In the genomic region with DNA sequence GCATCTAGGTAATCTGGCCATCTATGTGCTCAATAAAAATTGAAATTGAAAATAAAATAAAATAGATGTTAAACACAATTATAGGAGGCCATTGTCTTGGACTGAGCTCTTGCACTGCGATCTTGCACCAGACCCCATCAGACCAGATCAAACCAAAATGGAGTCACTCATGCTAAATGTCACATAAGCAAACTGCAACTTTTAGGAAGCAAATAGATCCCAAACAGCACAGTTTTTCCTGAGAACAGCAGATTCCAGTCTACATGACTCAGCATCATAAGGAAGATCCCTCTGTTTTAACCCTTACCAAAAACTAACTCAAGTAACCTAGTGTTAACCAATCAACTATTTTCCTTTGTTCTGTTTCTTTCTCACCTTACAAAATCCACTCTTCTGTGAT, we compare ENCODE assay signal across 17 cellular contexts. TPM values are rescaled to one million over a fixed set of nuclear protein-coding genes. Genes with fewer than 3 reads are reported as not detected.
DNase-seq lines count a peak whose midpoint lies in the region; TF ChIP-seq lines count a peak whose summit lies in the region.
"Had no signal": no experiment of that assay in that cellular context is flagged by ENCODE, and none has a peak within 500 bp of the region (broad histone marks: within the 10 kb centered on the region; RNA-seq: fewer than 3 reads in every experiment).

No MANE protein-coding gene starts in this region.

- H3K36me3 ChIP-seq in mammary epithelial cell (ENCODE audit: insufficient read depth, low read length): no peaks in the 10 kb centered on the region
- H3K36me3 ChIP-seq in SK-N-SH (replicated peaks in 1 of 2; ENCODE audit: control insufficient read depth in 1 of 2, insufficient read depth in 2 of 2, low read length in 1 of 2): no peaks in the 10 kb centered on the region
- no peaks in the 10 kb centered on the region for H3K36me3 ChIP-seq in fibroblast of lung (ENCODE audit: control insufficient read depth, insufficient read depth, low read length)
- no peaks in the 10 kb centered on the region for H3K36me3 ChIP-seq in brain microvascular endothelial cell (replicated peaks)

- H3K79me2 ChIP-seq in mammary epithelial cell (ENCODE audit: insufficient read depth, low read length) (no peaks in the 10 kb centered on the region), SK-N-SH (ENCODE audit: insufficient read depth) (no peaks in the 10 kb centered on the region), fibroblast of lung (ENCODE audit: control insufficient read depth, insufficient read depth, low read length) (no peaks in the 10 kb centered on the region)

- no peak overlapping the region for H3K27ac Mint-ChIP-seq in MCF 10A (ENCODE audit: low read depth, unreplicated experiment)
- H3K27ac Mint-ChIP-seq: CD14-positive monocyte had no signal

- in situ Hi-C loops in mammary epithelial cell (cut with MboI; ENCODE audit: low sequenced_read_pairs in 2 of 2): no loop called here
- in situ Hi-C loops in brain microvascular endothelial cell (cut with HindIII; ENCODE audit: low pct_ligation_motif_present, low sequenced_read_pairs): no loop called here

- POLR2A ChIA-PET in MCF 10A (lab: Yijun Ruan, JAX): no interaction called here
- POLR2A ChIA-PET in SK-N-SH (lab: Yijun Ruan, JAX): no interaction called here

- TF ChIP-seq CTCF in mammary epithelial cell (conservative IDR thresholded peaks at IDR 0.05 in 1 of 2, IDR thresholded peaks at IDR 0.05 in 1 of 2; ENCODE audit: extremely low read depth in 1 of 2, insufficient read depth in 1 of 2, low read depth in 1 of 2, low read length in 2 of 2) (no peak), MCF 10A (IDR thresholded peaks at IDR 0.05; ENCODE audit: unreplicated experiment) (no peak), SK-N-SH (IDR thresholded peaks at IDR 0.05) (no peak), fibroblast of lung (conservative IDR thresholded peaks at IDR 0.05 in 1 of 2, IDR thresholded peaks at IDR 0.05 in 1 of 2; ENCODE audit: low read depth in 1 of 2, low read length in 2 of 2) (no peak), brain microvascular endothelial cell (IDR thresholded peaks at IDR 0.05; ENCODE audit: low read depth, low read length, missing control alignments) (no peak)

- H3K27ac ChIP-seq in mammary epithelial cell (ENCODE audit: insufficient read depth, low read depth, low read length) (no peak overlapping the region), SK-N-SH (ENCODE audit: low read depth in 2 of 2, low read length in 1 of 2) (no peak overlapping the region), fibroblast of lung (ENCODE audit: insufficient read depth, low read length) (no peak overlapping the region), brain microvascular endothelial cell (no peak overlapping the region)
- H3K27ac ChIP-seq: 22Rv1 had no signal

- no peak overlapping the region for H3K4me3 Mint-ChIP-seq in MCF 10A (ENCODE audit: unreplicated experiment)
- H3K4me3 Mint-ChIP-seq: CD14-positive monocyte had no signal

- TF ChIP-seq EP300 in SK-N-SH (IDR thresholded peaks at IDR 0.05; ENCODE audit: borderline replicate concordance in 1 of 2, low read depth in 1 of 2, low read length in 1 of 2): no peak

- H3F3A ChIP-seq in SK-N-SH (replicated peaks; ENCODE audit: insufficient read depth): peaks cover 28% of the 10 kb centered on the region

- no peaks in the 10 kb centered on the region for H3K9me3 Mint-ChIP-seq in MCF 10A (ENCODE audit: unreplicated experiment)

- H3K9ac ChIP-seq in mammary epithelial cell (ENCODE audit: insufficient read depth, low read length) (no peak overlapping the region), SK-N-SH (no peak overlapping the region), fibroblast of lung (ENCODE audit: insufficient read depth, low read length) (no peak overlapping the region)

- H3K9me3 ChIP-seq in mammary epithelial cell (replicated peaks; ENCODE audit: insufficient read depth, low read length): no peaks in the 10 kb centered on the region
- H3K9me3 ChIP-seq in SK-N-SH: no peaks in the 10 kb centered on the region
- H3K9me3 ChIP-seq in fibroblast of lung (ENCODE audit: control insufficient read depth, insufficient read depth, low read depth, low read length): no peaks in the 10 kb centered on the region
- H3K9me3 ChIP-seq: Caco-2 had no signal

- no peaks in the 10 kb centered on the region for H3K36me3 Mint-ChIP-seq in MCF 10A (ENCODE audit: insufficient read depth, unreplicated experiment)
- H3K36me3 Mint-ChIP-seq: CD14-positive monocyte had no signal

- H3K4me3 ChIP-seq in mammary epithelial cell (replicated peaks in 1 of 3; ENCODE audit: insufficient read depth in 1 of 3, low read depth in 2 of 3, low read length in 3 of 3): no peak overlapping the region
- no peak overlapping the region for H3K4me3 ChIP-seq in SK-N-SH (ENCODE audit: low read depth in 2 of 2, low read length in 1 of 2)
- H3K4me3 ChIP-seq in fibroblast of lung (replicated peaks in 1 of 4; ENCODE audit: control extremely low read depth in 1 of 4, insufficient read depth in 1 of 4, low read depth in 3 of 4, low read length in 4 of 4): no peak overlapping the region
- no peak overlapping the region for H3K4me3 ChIP-seq in brain microvascular endothelial cell (ENCODE audit: low read depth, low read length)

- TF ChIP-seq RAD21 in SK-N-SH (IDR thresholded peaks at IDR 0.05; ENCODE audit: low read length): no peak

- H3K4me2 ChIP-seq in mammary epithelial cell (ENCODE audit: insufficient read depth, low read depth, low read length) (no peak overlapping the region), SK-N-SH (no peak overlapping the region), fibroblast of lung (ENCODE audit: extremely low read depth, insufficient read depth, low read length) (no peak overlapping the region)

- H3K4me1 ChIP-seq in mammary epithelial cell (ENCODE audit: insufficient read depth, low read length): peaks cover 13% of the 10 kb centered on the region
- peaks cover 3 to 32% of the 10 kb centered on the region in 2 experiments for H3K4me1 ChIP-seq in SK-N-SH (ENCODE audit: control insufficient read depth in 1 of 2, insufficient read depth in 2 of 2, low read depth in 1 of 2, low read length in 1 of 2)
- H3K4me1 ChIP-seq in fibroblast of lung (ENCODE audit: control insufficient read depth, extremely low read depth, insufficient read depth, low read length): peaks cover 2% of the 10 kb centered on the region
- H3K4me1 ChIP-seq: Caco-2 had no signal

- H3K4me1 Mint-ChIP-seq in MCF 10A (ENCODE audit: insufficient read depth, unreplicated experiment): peaks cover 14% of the 10 kb centered on the region

- H4K20me1 ChIP-seq in mammary epithelial cell (ENCODE audit: insufficient read depth, low read length) (no peaks in the 10 kb centered on the region), SK-N-SH (ENCODE audit: insufficient read depth) (no peaks in the 10 kb centered on the region), fibroblast of lung (ENCODE audit: control insufficient read depth, extremely low read depth, insufficient read depth, low read length) (no peaks in the 10 kb centered on the region)

- H3K9me2 ChIP-seq in SK-N-SH: no peaks in the 10 kb centered on the region

- 100% methylated on average over 1 of the region's 1 CpG for WGBS in mammary epithelial cell (ENCODE audit: low coverage, missing lambda C conversion rate)
- 100% methylated on average over 1 of the region's 1 CpG for WGBS in SK-N-SH (ENCODE audit: low lambda C conversion rate)

- DNase-seq in mammary epithelial cell: no peak
- no peak for DNase-seq in MCF 10A (ENCODE audit: unreplicated experiment)
- no peak for DNase-seq in SK-N-SH
- peak; percentile 12 to 24 for DNase-seq in fibroblast of lung (ENCODE audit: low read depth in 2 of 2)
- DNase-seq in OCI-M2 (lab: John Stamatoyannopoulos, UW; ENCODE audit: unreplicated experiment): no peak
- DNase-seq in SW 1271 (lab: John Stamatoyannopoulos, UW): no peak
- DNase-seq in AML-193 (lab: John Stamatoyannopoulos, UW): no peak
- no peak for DNase-seq in brain microvascular endothelial cell
- DNase-seq: Caco-2, DMS53, GOT3, NCI-H1436, NCI-H2029 treated with DMSO at 0.1 percent for 48 hours, NCI-H510A treated with DMSO at 0.1 percent for 48 hours had no signal

- H2AFZ ChIP-seq in mammary epithelial cell (ENCODE audit: low read depth, low read length) (peak overlapping the region; percentile 15), SK-N-SH (ENCODE audit: low read depth) (peak overlapping the region; percentile 57; the same call in 1 of the 2 replicates), fibroblast of lung (ENCODE audit: low read length) (no peak overlapping the region)

- intact Hi-C loops in mammary epithelial cell (cut with micrococcal nuclease): no loop called here
- intact Hi-C loops in MCF 10A (cut with micrococcal nuclease): no loop called here

- BruUV-seq in mammary epithelial cell (replicated peaks; lab: Mats Ljungman, UMichigan) (no TSS peak), MCF 10A (replicated peaks; lab: Mats Ljungman, UMichigan) (no TSS peak)

- H3K27me3 ChIP-seq in mammary epithelial cell (ENCODE audit: insufficient read depth, low read length) (no peaks in the 10 kb centered on the region), SK-N-SH (ENCODE audit: insufficient read depth) (no peaks in the 10 kb centered on the region), fibroblast of lung (ENCODE audit: control insufficient read depth, insufficient read depth, low read length) (no peaks in the 10 kb centered on the region), brain microvascular endothelial cell (replicated peaks) (no peaks in the 10 kb centered on the region)

- CTCF ChIA-PET in mammary epithelial cell (lab: Charles Lee; ENCODE audit: low non-redundant PET): no interaction called here
- CTCF ChIA-PET in MCF 10A (lab: Yijun Ruan, JAX): no interaction called here
- CTCF ChIA-PET in SK-N-SH (lab: Yijun Ruan, JAX): no interaction called here

- no peaks in the 10 kb centered on the region for H3K27me3 Mint-ChIP-seq in MCF 10A (ENCODE audit: insufficient read depth, unreplicated experiment)

- dilution Hi-C loops in mammary epithelial cell (cut with HindIII; ENCODE audit: low sequenced_read_pairs): no loop called here

TF ChIP-seq in SK-N-SH, 30 proteins besides CTCF, POLR2A, EP300 and RAD21:
- TF ChIP-seq YY1 (IDR thresholded peaks at IDR 0.05; ENCODE audit: low read depth): peak; percentile 21; the same call in 1 of the 2 replicates
- TF ChIP-seq EZH2phosphoT487 (IDR thresholded peaks at IDR 0.05; ENCODE audit: borderline replicate concordance, low read depth): no peak

RNA-seq across cellular contexts. Expression of gene LRP1B, which starts 57.7 kb away (rescaled TPM):
- total RNA-seq in mammary epithelial cell (1 to 10 TPM in 1 of 2 donors, under 1 TPM in 1; 0.16 to 5.0 TPM), MCF 10A (2022) (not detected in 2 replicates), fibroblast of lung (under 0.01 TPM in 2 replicates)
- polyA plus RNA-seq in mammary epithelial cell (0.03 TPM), SK-N-SH (2012; rRNA removed) (0.19 and 0.28 TPM in 2 replicates), fibroblast of lung (0.01 TPM in 1 of 2 replicates, not detected in the other)
- polyA minus RNA-seq in mammary epithelial cell (not detected), fibroblast of lung (ENCODE audit: low replicate concordance) (not detected in 2 replicates)
- 0.41 and 0.66 TPM in 2 replicates for polyA plus RNA-seq in SK-N-SH (2012; cell fraction: cytosol; rRNA removed)
- 0.31 and 0.51 TPM in 2 replicates for polyA plus RNA-seq in SK-N-SH (2012; cell fraction: nucleus; rRNA removed)
- polyA plus RNA-seq in fibroblast of lung (2012): 0.02 TPM in 1 of 2 replicates, not detected in the other
- total RNA-seq: Caco-2, RPMI7951 had no signal
- polyA plus RNA-seq: CD14-positive monocyte had no signal

Comparison
In these comparisons a context has a peak if more than half of its experiments do, and no peak if none do; other contexts are left out.
1. DNase-seq: peak in fibroblast of lung (2 of 2); none in mammary epithelial cell (single experiment), MCF 10A (single experiment), SK-N-SH (single experiment), OCI-M2 (single experiment), SW 1271 (0 of 2), AML-193 (0 of 2) and brain microvascular endothelial cell (single experiment).